In genomic region chr3:147336543-147337278, GRCh38 we compare ENCODE assay signal across 16 cellular contexts.
"Had no signal": no experiment of that assay in that cellular context is flagged by ENCODE, and none has a peak within 500 bp of the region (broad histone marks: within the 10 kb centered on the region; RNA-seq: fewer than 3 reads in every experiment).

No MANE protein-coding gene starts in this region.

- H3K36me3 Mint-ChIP-seq: type B pancreatic cell had no signal

- H3K9ac ChIP-seq: parathyroid adenoma had no signal

- ATAC-seq: esophagus mucosa, left lobe of liver had no signal

- H3K4me1 ChIP-seq: colonic mucosa, heart right ventricle, parathyroid adenoma, psoas muscle, uterus had no signal

- H3K27ac ChIP-seq: colonic mucosa, heart right ventricle, parathyroid adenoma, psoas muscle, uterus had no signal

- H3K27me3 ChIP-seq: colonic mucosa, uterus had no signal

- H3K9me3 ChIP-seq: colonic mucosa, heart right ventricle, psoas muscle, uterus had no signal

- DNase-seq: colonic mucosa; effector CD4-positive, alpha-beta T cell; endodermal cell; heart right ventricle; islet precursor cell; midbrain; psoas muscle; small intestine; stimulated activated CD4-positive, alpha-beta T cell treated with anti-CD3 and anti-CD28 coated beads, Interleukin-2, amount 100 ng/mL, for 48 hours; stimulated activated naive CD4-positive, alpha-beta T cell treated with Interleukin-2 at 50 U/mL for 16 hours; uterus had no signal

- H3K4me1 Mint-ChIP-seq: nephron had no signal

- H3K4me3 Mint-ChIP-seq: endodermal cell, nephron, type B pancreatic cell had no signal

- H2AFZ ChIP-seq: parathyroid adenoma had no signal

- H3K4me3 ChIP-seq: colonic mucosa, heart right ventricle, psoas muscle, uterus had no signal

- H3K79me2 ChIP-seq: parathyroid adenoma had no signal

- H3K9me3 Mint-ChIP-seq: endodermal cell, nephron, type B pancreatic cell had no signal

- H3K36me3 ChIP-seq: colonic mucosa, heart right ventricle, uterus had no signal

- H3K27ac Mint-ChIP-seq: endodermal cell, nephron, type B pancreatic cell had no signal
